In genomic region chr4:63528592-63528991, GRCh38 we compare ENCODE assay signal across 14 cellular contexts.
DNase-seq lines count a peak whose midpoint lies in the region; ATAC-seq, FAIRE-seq and TF ChIP-seq lines count a peak whose summit lies in the region.
"Had no signal": no experiment of that assay in that cellular context is flagged by ENCODE, and none has a peak within 500 bp of the region (broad histone marks: within the 10 kb centered on the region; RNA-seq: fewer than 3 reads in every experiment).

No MANE protein-coding gene starts in this region.

- intact Hi-C loops in OCI-LY7 (cut with micrococcal nuclease; ENCODE audit: unreplicated experiment): no loop called here
- intact Hi-C loops in activated naive CD4-positive, alpha-beta T cell treated with anti-CD3 and anti-CD28 coated beads for 36 hours (cut with micrococcal nuclease): no loop called here

- no peaks in the 10 kb centered on the region for H3K9me3 ChIP-seq in OCI-LY7 (ENCODE audit: low read length)
- H3K9me3 ChIP-seq: BLaER1 treated with 17β-estradiol and CSF1 and Interleukin-3, amounts not matched to agents 10 nM and 100 nM; suprapubic skin had no signal

- H3K4me3 Mint-ChIP-seq in activated T-cell treated with anti-CD3 and anti-CD28 coated beads, Interleukin-2, amount 50 U/mL, for 4 hours: no peak overlapping the region
- H3K4me3 Mint-ChIP-seq in activated naive CD4-positive, alpha-beta T cell treated with anti-CD3 and anti-CD28 coated beads for 36 hours: no peak overlapping the region
- H3K4me3 Mint-ChIP-seq: activated T-helper 1 cell treated with anti-CD3 and anti-CD28 coated beads, Interleukin-12 subunit alpha, Interleukin-12 subunit beta, Interleukin-2, Interleukin-4 antibody, amounts not matched to agents 30 ng/mL and 10 ng/mL and 1 ng/mL, durations not matched to agents 14 hours and 24 hours and 36 hours; natural killer cell had no signal

- no peak overlapping the region for H3K4me2 ChIP-seq in OCI-LY7 (ENCODE audit: low read length)
- H3K4me2 ChIP-seq: BLaER1 treated with 17β-estradiol and CSF1 and Interleukin-3, amounts not matched to agents 10 nM and 100 nM had no signal

- DNase-seq in COR-L47 (lab: John Stamatoyannopoulos, UW) (peak; percentile 3), HT1080 (ENCODE audit: low read depth) (peak; percentile 29), OCI-LY7 (ENCODE audit: low spot score) (no peak), fibroblast of pulmonary artery (ENCODE audit: low read depth) (peak; percentile 15), GM12892 (ENCODE audit: insufficient read length) (no peak)
- DNase-seq in stimulated activated CD4-positive, alpha-beta T cell treated with anti-CD3 and anti-CD28 coated beads, Interleukin-4, amount 100 ng/mL, for 1 hour: no peak
- no peak for DNase-seq in activated T-cell treated with anti-CD3 and anti-CD28 coated beads, Interleukin-2, amount 50 U/mL, for 4 hours
- DNase-seq in activated naive CD4-positive, alpha-beta T cell treated with anti-CD3 and anti-CD28 coated beads for 36 hours: no peak
- DNase-seq: activated CD4-positive, alpha-beta T cell treated with anti-CD3 and anti-CD28 coated beads for 48 hours; left cardiac atrium; natural killer cell had no signal

- no peaks in the 10 kb centered on the region for H3K36me3 ChIP-seq in OCI-LY7 (ENCODE audit: insufficient read depth, low read length)
- H3K36me3 ChIP-seq: BLaER1 treated with 17β-estradiol and CSF1 and Interleukin-3, amounts not matched to agents 10 nM and 100 nM; suprapubic skin had no signal

- TF ChIP-seq CTCF in OCI-LY7 (conservative IDR thresholded peaks at IDR 0.05; ENCODE audit: low read length) (peak; percentile 40; the same call in 1 of the 2 replicates), fibroblast of pulmonary artery (IDR thresholded peaks at IDR 0.05; ENCODE audit: low read length, missing control alignments) (peak; percentile 27)

- no peaks in the 10 kb centered on the region for H3K4me1 ChIP-seq in OCI-LY7 (ENCODE audit: insufficient read depth, low read length, poor library complexity, severe bottlenecking)
- H3K4me1 ChIP-seq: BLaER1 treated with 17β-estradiol and CSF1 and Interleukin-3, amounts not matched to agents 10 nM and 100 nM; suprapubic skin had no signal

- no TSS peak for BruUV-seq in OCI-LY7 (replicated peaks; lab: Mats Ljungman, UMichigan)

- H3K27ac ChIP-seq in OCI-LY7 (ENCODE audit: low read depth, low read length, poor library complexity, severe bottlenecking): no peak overlapping the region
- H3K27ac ChIP-seq: BLaER1 treated with 17β-estradiol and CSF1 and Interleukin-3, amounts not matched to agents 10 nM and 100 nM; suprapubic skin had no signal

- FAIRE-seq in GM12892 (lab: Jason Lieb, UNC): no peak

- no peaks in the 10 kb centered on the region for H3K9me2 ChIP-seq in OCI-LY7 (ENCODE audit: insufficient read depth, low read length)

- no peaks in the 10 kb centered on the region for H3K4me1 Mint-ChIP-seq in activated T-cell treated with anti-CD3 and anti-CD28 coated beads, Interleukin-2, amount 50 U/mL, for 4 hours (ENCODE audit: low read depth)
- no peaks in the 10 kb centered on the region for H3K4me1 Mint-ChIP-seq in activated naive CD4-positive, alpha-beta T cell treated with anti-CD3 and anti-CD28 coated beads for 36 hours (ENCODE audit: low read depth)
- H3K4me1 Mint-ChIP-seq: natural killer cell had no signal

- no peak for TF ChIP-seq POLR2A in GM12892 (IDR thresholded peaks at IDR 0.05; ENCODE audit: low read depth, low read length)

- no peak for ATAC-seq in activated T-cell treated with anti-CD3 and anti-CD28 coated beads, Interleukin-2, amount 50 U/mL, for 4 hours
- ATAC-seq: left cardiac atrium, natural killer cell had no signal

- no peaks in the 10 kb centered on the region for H3K36me3 Mint-ChIP-seq in activated T-cell treated with anti-CD3 and anti-CD28 coated beads, Interleukin-2, amount 50 U/mL, for 4 hours (ENCODE audit: insufficient read depth)
- H3K36me3 Mint-ChIP-seq in activated naive CD4-positive, alpha-beta T cell treated with anti-CD3 and anti-CD28 coated beads for 36 hours (ENCODE audit: low read depth): no peaks in the 10 kb centered on the region
- H3K36me3 Mint-ChIP-seq: natural killer cell had no signal

- H3K4me3 ChIP-seq in OCI-LY7 (ENCODE audit: low read depth, low read length, poor library complexity, severe bottlenecking) (no peak overlapping the region), fibroblast of pulmonary artery (replicated peaks; ENCODE audit: low read depth, low read length) (no peak overlapping the region)
- H3K4me3 ChIP-seq: BLaER1 treated with 17β-estradiol and CSF1 and Interleukin-3, amounts not matched to agents 10 nM and 100 nM; suprapubic skin had no signal

- H2AFZ ChIP-seq in OCI-LY7 (ENCODE audit: low read length): no peak overlapping the region

- CTCF ChIA-PET in OCI-LY7 (lab: Charles Lee; ENCODE audit: unreplicated experiment): no interaction called here
- CTCF ChIA-PET in activated naive CD4-positive, alpha-beta T cell treated with anti-CD3 and anti-CD28 coated beads for 36 hours (lab: Charles Lee): no interaction called here

- no peaks in the 10 kb centered on the region for H4K20me1 ChIP-seq in OCI-LY7 (ENCODE audit: insufficient read depth, low read length)
- H4K20me1 ChIP-seq: BLaER1 treated with 17β-estradiol and CSF1 and Interleukin-3, amounts not matched to agents 10 nM and 100 nM had no signal

- no peaks in the 10 kb centered on the region for H3K79me2 ChIP-seq in OCI-LY7 (ENCODE audit: insufficient read depth, low read depth, low read length)

- no peaks in the 10 kb centered on the region for H3K27me3 Mint-ChIP-seq in activated T-cell treated with anti-CD3 and anti-CD28 coated beads, Interleukin-2, amount 50 U/mL, for 4 hours (ENCODE audit: low read depth)
- no peaks in the 10 kb centered on the region for H3K27me3 Mint-ChIP-seq in activated naive CD4-positive, alpha-beta T cell treated with anti-CD3 and anti-CD28 coated beads for 36 hours (ENCODE audit: low read depth)

- H3K27ac Mint-ChIP-seq in activated naive CD4-positive, alpha-beta T cell treated with anti-CD3 and anti-CD28 coated beads for 36 hours: no peak overlapping the region
- H3K27ac Mint-ChIP-seq: activated T-helper 1 cell treated with anti-CD3 and anti-CD28 coated beads, Interleukin-12 subunit alpha, Interleukin-12 subunit beta, Interleukin-2, Interleukin-4 antibody, amounts not matched to agents 30 ng/mL and 10 ng/mL and 1 ng/mL, durations not matched to agents 14 hours and 24 hours and 36 hours; natural killer cell had no signal

- POLR2A ChIA-PET in OCI-LY7 (lab: Charles Lee): no interaction called here

- H3K9me3 Mint-ChIP-seq in activated T-cell treated with anti-CD3 and anti-CD28 coated beads, Interleukin-2, amount 50 U/mL, for 4 hours: peaks cover 4% of the 10 kb centered on the region
- peaks cover 2% of the 10 kb centered on the region for H3K9me3 Mint-ChIP-seq in activated naive CD4-positive, alpha-beta T cell treated with anti-CD3 and anti-CD28 coated beads for 36 hours
- H3K9me3 Mint-ChIP-seq: activated T-helper 1 cell treated with anti-CD3 and anti-CD28 coated beads, Interleukin-12 subunit alpha, Interleukin-12 subunit beta, Interleukin-2, Interleukin-4 antibody, amounts not matched to agents 30 ng/mL and 10 ng/mL and 1 ng/mL, durations not matched to agents 14 hours and 24 hours and 36 hours had no signal

Comparison
In these comparisons a context has a peak if more than half of its experiments do, and no peak if none do; other contexts are left out.
1. DNase-seq: peak in COR-L47 (single experiment), HT1080 (single experiment) and fibroblast of pulmonary artery (single experiment); none in OCI-LY7 (single experiment), stimulated activated CD4-positive, alpha-beta T cell treated with anti-CD3 and anti-CD28 coated beads, Interleukin-4, amount 100 ng/mL, for 1 hour (single experiment), activated T-cell treated with anti-CD3 and anti-CD28 coated beads, Interleukin-2, amount 50 U/mL, for 4 hours (single experiment), activated naive CD4-positive, alpha-beta T cell treated with anti-CD3 and anti-CD28 coated beads for 36 hours (single experiment) and GM12892 (single experiment).